ENCODE assay signal across 8 cellular contexts in genomic region chr15:90001062-90001682, GRCh38. TPM values are rescaled to one million over a fixed set of nuclear protein-coding genes. Genes with fewer than 3 reads are reported as not detected.
DNase-seq lines count a peak whose midpoint lies in the region; ATAC-seq and TF ChIP-seq lines count a peak whose summit lies in the region.

ZNF710 (plus strand) TSS chr15:90001324; CDS start chr15:90067138, 65,814 bp downstream.

- peak within 1 kb of the TSS; percentile 92 for H3K4me2 ChIP-seq in smooth muscle cell

- peak within 1 kb of the TSS; percentile 98 for H3K4me3 Mint-ChIP-seq in T-helper 2 cell treated with Interferon-gamma antibody and Interleukin-4, amounts not matched to agents 5 μg/mL and 100 μg/mL, for 36 hours

- peaks cover 12% of the 10 kb centered on the region for H4K20me1 ChIP-seq in smooth muscle cell (ENCODE audit: low read depth)

- peaks cover 28% of the 10 kb centered on the region for H3K79me2 ChIP-seq in smooth muscle cell (ENCODE audit: low read depth)

- H3K36me3 Mint-ChIP-seq in T-helper 2 cell treated with Interferon-gamma antibody and Interleukin-4, amounts not matched to agents 5 μg/mL and 100 μg/mL, for 36 hours (ENCODE audit: low read depth): peaks cover 21% of the 10 kb centered on the region

- H3K4me3 ChIP-seq in AG10803 (ENCODE audit: low read length) (peak within 1 kb of the TSS; percentile 79), coronary artery (peak within 1 kb of the TSS; percentile 98), smooth muscle cell (peak within 1 kb of the TSS; percentile 86)

- peak within 1 kb of the TSS; percentile 92 for H2AFZ ChIP-seq in smooth muscle cell (ENCODE audit: low read depth)

- ATAC-seq in GM18502 (IDR thresholded peaks at IDR 0.05; ENCODE audit: poor library complexity, unreplicated experiment): peak; percentile 37

- peak within 1 kb of the TSS; percentile 81 for H3K9ac ChIP-seq in smooth muscle cell (ENCODE audit: low read depth)

- H3K27ac ChIP-seq in coronary artery (peak within 1 kb of the TSS; percentile 82 to 92), smooth muscle cell (ENCODE audit: low read depth) (peak within 1 kb of the TSS; percentile 98)

- H3F3A ChIP-seq in smooth muscle cell (ENCODE audit: low read depth): peaks cover 33% of the 10 kb centered on the region

- no peaks in the 10 kb centered on the region for H3K36me3 ChIP-seq in smooth muscle cell (ENCODE audit: low read depth)

- H3K4me1 Mint-ChIP-seq in T-helper 2 cell treated with Interferon-gamma antibody and Interleukin-4, amounts not matched to agents 5 μg/mL and 100 μg/mL, for 36 hours (ENCODE audit: low read depth): peaks cover 37% of the 10 kb centered on the region

- H3K27me3 Mint-ChIP-seq in T-helper 2 cell treated with Interferon-gamma antibody and Interleukin-4, amounts not matched to agents 5 μg/mL and 100 μg/mL, for 36 hours (ENCODE audit: low read depth): peaks cover 6% of the 10 kb centered on the region

- TF ChIP-seq CTCF in AG10803 (conservative IDR thresholded peaks at IDR 0.05; ENCODE audit: low read length) (no peak), coronary artery (IDR thresholded peaks at IDR 0.05) (no peak), smooth muscle cell (IDR thresholded peaks at IDR 0.05; ENCODE audit: borderline replicate concordance, insufficient read depth, poor library complexity, severe bottlenecking) (no peak)

- H3K4me1 ChIP-seq in smooth muscle cell (ENCODE audit: low read depth): peaks cover 32% of the 10 kb centered on the region

- in situ Hi-C loops in KBM-7 (cut with MboI; ENCODE audit: low pct_unique_long_range_greater_than_20kb, low sequenced_read_pairs): no loop called here

- no peaks in the 10 kb centered on the region for H3K9me3 ChIP-seq in smooth muscle cell (replicated peaks; ENCODE audit: low read depth)

- peak; percentile 73 for DNase-seq in AG10803 (ENCODE audit: low read depth)
- peak; percentile 56 for DNase-seq in KBM-7
- DNase-seq in T-helper 2 cell treated with Interferon-gamma antibody and Interleukin-4, amounts not matched to agents 5 μg/mL and 100 μg/mL, for 36 hours (ENCODE audit: low spot score): peak; percentile 27
- DNase-seq in coronary artery (ENCODE audit: low spot score): no peak
- peak; percentile 68 for DNase-seq in kidney tubule cell (ENCODE audit: low spot score)
- DNase-seq in smooth muscle cell (lab: John Stamatoyannopoulos, UW; ENCODE audit: unreplicated experiment): no peak
- no peak for DNase-seq in NCI-H1048 (lab: John Stamatoyannopoulos, UW)

- H3K27ac Mint-ChIP-seq in T-helper 2 cell treated with Interferon-gamma antibody and Interleukin-4, amounts not matched to agents 5 μg/mL and 100 μg/mL, for 36 hours: peak within 1 kb of the TSS; percentile 96

- no peaks in the 10 kb centered on the region for H3K27me3 ChIP-seq in smooth muscle cell (ENCODE audit: low read depth)

- H3K9me3 Mint-ChIP-seq in T-helper 2 cell treated with Interferon-gamma antibody and Interleukin-4, amounts not matched to agents 5 μg/mL and 100 μg/mL, for 36 hours: no peaks in the 10 kb centered on the region

- WGBS in smooth muscle cell (ENCODE audit: low lambda C conversion rate): 1% methylated on average over 5 of the region's 42 CpGs

RNA-seq across cellular contexts. Expression of gene ZNF710, which starts in this region (rescaled TPM):
- total RNA-seq in smooth muscle cell: 8.6 and 20.8 TPM in 2 replicates
- 10.4 and 14.8 TPM in 2 replicates for polyA plus RNA-seq in smooth muscle cell

Comparison
In these comparisons a context has a peak if more than half of its experiments do, and no peak if none do; other contexts are left out.
1. DNase-seq: peak in AG10803 (single experiment), KBM-7 (single experiment), T-helper 2 cell treated with Interferon-gamma antibody and Interleukin-4, amounts not matched to agents 5 μg/mL and 100 μg/mL, for 36 hours (single experiment) and kidney tubule cell (single experiment); none in coronary artery (single experiment), smooth muscle cell (single experiment) and NCI-H1048 (single experiment).
2. Peak in every context shown above with its lines, with median percentiles within 50 percentile points of each other: H3K4me3 ChIP-seq.